1 cellular context compared by ENCODE assay signal in genomic region chr14:24525877-24526620, GRCh38.
TF ChIP-seq lines count a peak whose summit lies in the region.
"Not testable (repeated sequence)": the region's sequence is repeated elsewhere in the genome, so short reads cannot be mapped to it uniquely, and the experiment has no call there.

No MANE protein-coding gene starts in this region.

TF ChIP-seq in HepG2, 621 proteins besides CTCF, POLR2A, EP300 and RAD21 (continued from another document):
- TF ChIP-seq ZNF574 (CRISPR knock-in tag; IDR thresholded peaks at IDR 0.05): peak; percentile 53
- TF ChIP-seq FOXP4 (CRISPR knock-in tag; IDR thresholded peaks at IDR 0.05): peak; percentile 45; the same call in 1 of the 2 replicates
- 0 out of 2 replicates have a peak, but pooled peaks have one; percentile 27 for TF ChIP-seq ZNF263 (CRISPR knock-in tag; IDR thresholded peaks at IDR 0.05)
- TF ChIP-seq ZNF501 (CRISPR knock-in tag; IDR thresholded peaks at IDR 0.05): 0 out of 2 replicates have a peak, but pooled peaks have one; percentile 24
- TF ChIP-seq RFXAP (CRISPR knock-in tag; IDR thresholded peaks at IDR 0.05; ENCODE audit: borderline replicate concordance): peak; percentile 51; the same call in 1 of the 2 replicates
- TF ChIP-seq NFKB2 (CRISPR knock-in tag; IDR thresholded peaks at IDR 0.05; ENCODE audit: borderline replicate concordance): peak; percentile 40; the same call in 1 of the 2 replicates
- TF ChIP-seq KLF12 (CRISPR knock-in tag; IDR thresholded peaks at IDR 0.05; ENCODE audit: borderline replicate concordance): 0 out of 2 replicates have a peak, but pooled peaks have one; percentile 49
- TF ChIP-seq PHF21A (CRISPR knock-in tag; IDR thresholded peaks at IDR 0.05): peak; percentile 27; the same call in 1 of the 2 replicates
- TF ChIP-seq PHF8 (CRISPR knock-in tag; IDR thresholded peaks at IDR 0.05): 0 out of 2 replicates have a peak, but pooled peaks have one; percentile 5
- peak; percentile 55; the same call in 1 of the 2 replicates for TF ChIP-seq YEATS4 (CRISPR knock-in tag; IDR thresholded peaks at IDR 0.05; ENCODE audit: borderline replicate concordance)
- TF ChIP-seq HOXA3 (CRISPR knock-in tag; IDR thresholded peaks at IDR 0.05): peak; percentile 54; the same call in 1 of the 2 replicates
- TF ChIP-seq ARID4A (CRISPR knock-in tag; IDR thresholded peaks at IDR 0.05; ENCODE audit: borderline replicate concordance): peak; percentile 32; the same call in 1 of the 2 replicates
- TF ChIP-seq NR2F6, FOXA1 (IDR thresholded peaks at IDR 0.05): not testable (repeated sequence)
- peak; percentile 14; the same call in 1 of the 2 replicates for TF ChIP-seq NR2F6 (CRISPR knock-in tag; IDR thresholded peaks at IDR 0.05)
- peak; percentile 27 for TF ChIP-seq ZNF687 (CRISPR knock-in tag; IDR thresholded peaks at IDR 0.05)
- peak; percentile 75 for TF ChIP-seq ZNF281 (CRISPR knock-in tag; IDR thresholded peaks at IDR 0.05; ENCODE audit: borderline replicate concordance)
- TF ChIP-seq YY1 (IDR thresholded peaks at IDR 0.05; ENCODE audit: insufficient read depth, insufficient replicate concordance, low read depth, low read length): peak; percentile 23
- peak; percentile 26; the same call in 1 of the 2 replicates for TF ChIP-seq HNF4A (CRISPR knock-in tag; IDR thresholded peaks at IDR 0.05)
- 0 out of 2 replicates have a peak, but pooled peaks have one; percentile 11 for TF ChIP-seq SALL1 (CRISPR knock-in tag; IDR thresholded peaks at IDR 0.05)
- TF ChIP-seq FOXA1 (CRISPR knock-in tag; IDR thresholded peaks at IDR 0.05): peak; percentile 86
- TF ChIP-seq ZNF704 (CRISPR knock-in tag; IDR thresholded peaks at IDR 0.05; ENCODE audit: borderline replicate concordance): 0 out of 2 replicates have a peak, but pooled peaks have one; percentile 18
- 0 out of 2 replicates have a peak, but pooled peaks have one; percentile 24 for TF ChIP-seq THAP9 (CRISPR knock-in tag; IDR thresholded peaks at IDR 0.05; ENCODE audit: borderline replicate concordance)
- peak; percentile 32 for TF ChIP-seq TEAD3 (CRISPR knock-in tag; optimal IDR thresholded peaks at IDR 0.05; ENCODE audit: borderline replicate concordance)
- TF ChIP-seq FOXA3 (CRISPR knock-in tag; IDR thresholded peaks at IDR 0.05): peak; percentile 84
- TF ChIP-seq HIVEP1 (CRISPR knock-in tag; IDR thresholded peaks at IDR 0.05): 0 out of 2 replicates have a peak, but pooled peaks have one; percentile 30
- 0 out of 2 replicates have a peak, but pooled peaks have one; percentile 54 for TF ChIP-seq MTA1 (CRISPR knock-in tag; IDR thresholded peaks at IDR 0.05; ENCODE audit: borderline replicate concordance)
- 0 out of 2 replicates have a peak, but pooled peaks have one; percentile 22 for TF ChIP-seq ZNF143 (CRISPR knock-in tag; IDR thresholded peaks at IDR 0.05)
- 0 out of 2 replicates have a peak, but pooled peaks have one; percentile 44 for TF ChIP-seq ZSCAN29 (CRISPR knock-in tag; conservative IDR thresholded peaks at IDR 0.05)
